In the genomic region with DNA sequence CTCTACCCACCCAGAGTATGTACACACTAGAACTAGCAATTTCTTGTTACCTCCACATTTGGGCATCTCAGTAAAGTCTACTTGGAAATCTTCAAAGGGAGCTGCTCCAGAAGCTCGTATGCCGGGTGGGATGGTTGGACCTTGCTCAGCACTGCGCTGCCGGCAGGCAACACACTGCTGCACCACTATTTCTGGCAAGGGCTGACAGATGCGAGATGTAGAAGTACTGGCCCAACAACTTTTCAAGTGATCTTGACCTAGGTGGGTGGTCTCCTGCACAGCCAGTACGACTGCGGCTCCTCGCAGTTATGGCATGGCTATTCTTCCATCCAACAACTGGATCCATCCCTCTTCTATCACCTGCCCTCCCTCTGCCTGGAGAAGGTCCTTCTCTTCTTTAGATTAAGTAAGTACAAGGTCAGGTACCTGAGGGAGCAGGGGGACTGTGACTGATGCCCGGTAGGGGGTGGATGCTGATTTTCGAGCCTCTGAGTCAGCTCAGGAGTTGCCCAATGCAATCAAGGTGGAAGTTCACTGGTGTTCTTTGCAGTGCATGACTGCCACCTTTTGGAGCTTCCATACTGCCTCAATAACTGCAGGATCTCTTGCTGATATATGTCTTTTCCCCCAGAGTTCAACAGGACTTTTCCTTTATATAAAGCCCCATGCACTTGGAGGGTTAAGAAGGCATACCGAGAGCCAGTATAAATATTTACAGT, we compare ENCODE assay signal across 12 cellular contexts.
A peak's percentile ranks its signal among the peaks of the same experiment; 100 is the strongest.
DNase-seq lines count a peak whose midpoint lies in the region; ATAC-seq and TF ChIP-seq lines count a peak whose summit lies in the region.
"Had no signal": no experiment of that assay in that cellular context is flagged by ENCODE, and none has a peak within 500 bp of the region (broad histone marks: within the 10 kb centered on the region; RNA-seq: fewer than 3 reads in every experiment).

No MANE protein-coding gene starts in this region.

- H3K27me3 ChIP-seq in heart right ventricle (peaks cover 0 to 5% (median 0%) of the 10 kb centered on the region in 7 donors), right atrium auricular region (no peaks in the 10 kb centered on the region), upper lobe of right lung (no peaks in the 10 kb centered on the region)

- ATAC-seq in heart right ventricle (no peak), upper lobe of right lung (peak; percentile 77), HG02623 (IDR thresholded peaks at IDR 0.05; ENCODE audit: unreplicated experiment) (no peak)
- ATAC-seq: activated CD8-positive, alpha-beta T cell treated with anti-CD3 and anti-CD28 coated beads, Interleukin-2, amount 10 ng/mL, durations not matched to agents 7 days and 5 days; stimulated activated memory B cell treated with anti-CD40 and anti-IgM and Interleukin-4, amounts not matched to agents 10 μg/mL and 1 μg/mL and 100 μg/mL, for 72 hours had no signal

- 75 to 76% methylated on average over 11 of the region's 11 CpGs for WGBS in heart right ventricle, 2 donors

- H3K9me3 ChIP-seq in heart right ventricle (peaks cover 0 to 14% (median 0%) of the 10 kb centered on the region in 11 donors), right atrium auricular region (no peaks in the 10 kb centered on the region), upper lobe of right lung (no peaks in the 10 kb centered on the region)

- DNase-seq in heart right ventricle: no peak
- DNase-seq in right atrium auricular region (ENCODE audit: low spot score): no peak
- peak; percentile 17 for DNase-seq in SHP77 treated with DMSO at 0.1 percent for 48 hours (lab: John Stamatoyannopoulos, UW)
- DNase-seq in fibroblast of villous mesenchyme (ENCODE audit: low read depth): peak; percentile 45
- no peak for DNase-seq in upper lobe of right lung
- no peak for DNase-seq in NCI-H2196 (lab: John Stamatoyannopoulos, UW; ENCODE audit: unreplicated experiment)
- DNase-seq in activated CD4-positive, CD25-positive, alpha-beta regulatory T cell (lab: John Stamatoyannopoulos, UW): no peak
- DNase-seq: activated CD8-positive, alpha-beta T cell treated with anti-CD3 and anti-CD28 coated beads, Interleukin-2, amount 10 ng/mL, durations not matched to agents 7 days and 5 days; effector memory CD4-positive, alpha-beta T cell; NCI-H187 had no signal

- H3K27ac ChIP-seq in heart right ventricle: no peak overlapping the region
- no peak overlapping the region for H3K27ac ChIP-seq in right atrium auricular region
- H3K27ac ChIP-seq in upper lobe of right lung: no peak overlapping the region

- H3K36me3 ChIP-seq in heart right ventricle (no peaks in the 10 kb centered on the region), right atrium auricular region (no peaks in the 10 kb centered on the region), upper lobe of right lung (no peaks in the 10 kb centered on the region)

- intact Hi-C loops in heart right ventricle (cut with DNase I): no loop called here
- intact Hi-C loops in upper lobe of right lung (cut with DNase I): no loop called here

- H3K4me3 ChIP-seq in heart right ventricle (no peak overlapping the region), right atrium auricular region (no peak overlapping the region), fibroblast of villous mesenchyme (ENCODE audit: low read depth, low read length) (no peak overlapping the region), upper lobe of right lung (no peak overlapping the region)

- H3K4me1 ChIP-seq in heart right ventricle: no peaks in the 10 kb centered on the region
- no peaks in the 10 kb centered on the region for H3K4me1 ChIP-seq in right atrium auricular region
- H3K4me1 ChIP-seq in upper lobe of right lung: no peaks in the 10 kb centered on the region

- TF ChIP-seq CTCF in heart right ventricle (IDR thresholded peaks at IDR 0.05): peak in 5 of 9 donors; percentile 9 to 25 (median 20)
- TF ChIP-seq CTCF in right atrium auricular region (IDR thresholded peaks at IDR 0.05): no peak
- TF ChIP-seq CTCF in fibroblast of villous mesenchyme (IDR thresholded peaks at IDR 0.05; ENCODE audit: insufficient read depth, low read depth, low read length): peak; percentile 38
- TF ChIP-seq CTCF in upper lobe of right lung (IDR thresholded peaks at IDR 0.05): no peak

Comparison
In these comparisons a context has a peak if more than half of its experiments do, and no peak if none do; other contexts are left out.
1. CTCF ChIP-seq: peak in heart right ventricle (5 of 9) and fibroblast of villous mesenchyme (single experiment); none in right atrium auricular region (0 of 2) and upper lobe of right lung (single experiment).
2. DNase-seq: peak in SHP77 treated with DMSO at 0.1 percent for 48 hours (single experiment) and fibroblast of villous mesenchyme (single experiment); none in heart right ventricle (0 of 2), right atrium auricular region (single experiment), upper lobe of right lung (single experiment), NCI-H2196 (single experiment) and activated CD4-positive, CD25-positive, alpha-beta regulatory T cell (0 of 4).